8 cellular contexts compared by ENCODE assay signal in the genomic region with DNA sequence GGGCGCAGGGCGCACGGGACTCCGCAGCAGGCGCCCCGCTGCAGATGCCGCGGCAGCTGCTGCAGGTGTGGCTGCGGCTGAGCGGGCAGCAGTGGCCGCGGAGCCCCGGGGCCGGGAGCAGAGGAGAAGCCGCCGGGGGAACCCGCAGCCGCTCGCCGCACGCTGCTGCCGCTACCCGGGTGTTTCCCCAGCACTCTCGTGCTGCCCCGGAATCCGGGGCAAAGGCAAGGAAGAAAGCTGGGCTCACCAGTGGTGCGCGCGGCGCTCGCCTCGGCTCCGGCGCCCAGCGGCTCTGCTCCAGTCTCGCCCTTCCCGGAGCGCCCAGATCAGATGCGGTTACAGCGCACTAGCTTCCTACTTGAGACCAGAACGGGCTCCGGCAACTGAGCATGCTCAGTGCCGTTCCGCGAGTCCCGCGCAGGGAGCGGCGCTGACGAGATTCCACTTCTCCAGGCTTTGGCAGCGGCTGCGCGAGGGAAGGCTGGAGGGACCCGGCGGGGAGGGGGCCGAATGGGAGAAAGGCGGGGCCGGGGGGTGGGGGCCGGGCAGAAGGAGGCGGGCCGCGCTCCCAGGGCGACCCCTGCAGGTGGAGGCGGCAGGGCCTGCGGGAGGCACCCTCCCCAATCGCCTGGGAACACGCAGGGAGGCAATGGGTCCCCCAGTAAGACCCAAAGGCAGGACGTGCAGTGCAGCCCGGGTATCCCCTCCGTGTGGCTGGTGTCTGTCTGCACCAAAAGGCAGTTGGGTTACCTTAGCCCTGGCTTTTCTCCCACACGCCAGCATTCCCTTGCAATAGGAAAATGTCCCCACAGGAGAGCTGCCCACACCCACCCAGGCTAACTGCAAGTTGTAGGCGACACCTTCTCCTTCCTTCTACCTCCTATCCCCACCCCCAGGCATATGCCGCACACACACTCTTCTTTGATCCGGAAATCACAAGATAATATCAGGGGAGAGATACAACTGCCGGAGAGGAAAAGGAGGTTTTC. TPM values are rescaled to one million over a fixed set of nuclear protein-coding genes. Genes with fewer than 3 reads are reported as not detected.
DNase-seq lines count a peak whose midpoint lies in the region; ATAC-seq, FAIRE-seq and TF ChIP-seq lines count a peak whose summit lies in the region.

A gene (minus strand): TSS at position 385 of the 989 bp plus-strand sequence. CDS start 181,288 bp downstream, outside the sequence.

- no peak within 1 kb of the TSS for H3K23ac ChIP-seq in H1 (ENCODE audit: insufficient read length)

- 0 out of 2 replicates have a peak within 1 kb of the TSS, but pooled peaks have one; percentile 48 for H3K27ac ChIP-seq in H1 (ENCODE audit: low read depth, low read length)

- peak within 1 kb of the TSS; percentile 75; the same call in 1 of the 2 replicates for H2BK15ac ChIP-seq in H1 (ENCODE audit: low read length)

- H3K9me3 ChIP-seq in H1 (ENCODE audit: insufficient read depth in 2 of 2, low read depth in 1 of 2, low read length in 1 of 2), result no peaks in the 10 kb centered on the region

- H3K27me3 ChIP-seq in H1 (replicated peaks in 1 of 4; ENCODE audit: control insufficient read depth in 3 of 4, extremely low read depth in 1 of 4, insufficient read depth in 3 of 4, low read length in 3 of 4), result no peaks in the 10 kb centered on the region; a peak in 1 of 7 replicates

- TF ChIP-seq CTCF in CD14-positive monocyte (IDR thresholded peaks at IDR 0.05) (peak; percentile 71), H1 (IDR thresholded peaks at IDR 0.05; ENCODE audit: control extremely low read depth in 1 of 3, insufficient read depth in 1 of 3, low read depth in 1 of 3, low read length in 3 of 3) (peak; percentile 67 to 93 (median 70))

- H2AFZ ChIP-seq in H1 (ENCODE audit: low read length), result peak within 1 kb of the TSS; percentile 96; the same call in 1 of the 2 replicates

- peak within 1 kb of the TSS; percentile 19; the same call in 1 of the 2 replicates for H2BK12ac ChIP-seq in H1 (ENCODE audit: low read depth, low read length)

- TF ChIP-seq EP300 in H1 (IDR thresholded peaks at IDR 0.05; ENCODE audit: borderline replicate concordance in 1 of 2, low read depth in 2 of 2, low read length in 2 of 2), result no peak

- peak within 1 kb of the TSS; percentile 93 for H3K18ac ChIP-seq in H1 (ENCODE audit: extremely low read depth, low read length)

- H4K5ac ChIP-seq in H1 (ENCODE audit: insufficient read length, low read depth, low read length), result no peak within 1 kb of the TSS

- ATAC-seq in GM19043 (IDR thresholded peaks at IDR 0.05; ENCODE audit: low read depth, unreplicated experiment) (peak; percentile 52), HG03196 (IDR thresholded peaks at IDR 0.05; ENCODE audit: unreplicated experiment) (peak; percentile 43)

- H4K20me1 ChIP-seq in H1 (replicated peaks in 1 of 2; ENCODE audit: control insufficient read depth in 1 of 2, insufficient read depth in 2 of 2, low read length in 2 of 2), result peaks cover 0 to 2% of the 10 kb centered on the region in 2 experiments

- peak; percentile 76 for DNase-seq in CD14-positive monocyte (ENCODE audit: low spot score)
- peak; percentile 96 for DNase-seq in NCI-H2227 (lab: John Stamatoyannopoulos, UW; ENCODE audit: unreplicated experiment)
- DNase-seq in activated CD4-positive, alpha-beta T cell treated with anti-CD3 and anti-CD28 coated beads for 48 hours, result peak; percentile 66
- DNase-seq in H1 (ENCODE audit: low read depth in 1 of 2, low spot score in 2 of 2), result peak; percentile 94 to 95
- peak; percentile 97 to 98 for DNase-seq in lung microvascular endothelial cell (ENCODE audit: low read depth in 2 of 2)
- peak; percentile 9 for DNase-seq in stimulated activated CD8-positive, alpha-beta memory T cell treated with anti-CD3 and anti-CD28 coated beads, Interleukin-12 subunit alpha, Interleukin-12 subunit beta, amount 100 ng/mL, for 24 hours (ENCODE audit: extremely low read depth)

- peak; percentile 74 to 75 for TF ChIP-seq RAD21 in H1 (IDR thresholded peaks at IDR 0.05 in 1 of 2, conservative IDR thresholded peaks at IDR 0.05 in 1 of 2; ENCODE audit: low read depth in 2 of 2, low read length in 2 of 2)

- CTCF ChIA-PET in H1 (lab: Charles Lee; ENCODE audit: partially characterized antibody), result interaction anchor here (0.5 to 11.0 kb wide), 35 partner anchors 9 to 471 kb away, joined by 3 to 167 read pairs (median 4); a partner anchor contains a TSS

- H3K56ac ChIP-seq in H1 (replicated peaks; ENCODE audit: insufficient read length, low read depth, low read length), result no peak within 1 kb of the TSS

- H2AK5ac ChIP-seq in H1 (ENCODE audit: low read depth, low read length), result no peak within 1 kb of the TSS

- H3K27me3 Mint-ChIP-seq in CD14-positive monocyte (ENCODE audit: low read depth in 3 of 3), result peaks cover 63 to 70% (median 69%) of the 10 kb centered on the region in 3 donors

- H3K79me2 ChIP-seq in H1 (ENCODE audit: control insufficient read depth in 1 of 2, insufficient read depth in 2 of 2, low read length in 2 of 2), result peaks cover 0 to 40% of the 10 kb centered on the region in 2 experiments; a peak in 3 of 4 replicates

- H3K79me1 ChIP-seq in H1 (ENCODE audit: low read depth, low read length), result peaks cover 5% of the 10 kb centered on the region

- peaks cover 32% of the 10 kb centered on the region for H3K4me1 Mint-ChIP-seq in CD14-positive monocyte

- POLR2A ChIA-PET in H1 (lab: Charles Lee; ENCODE audit: partially characterized antibody), result interaction anchor here (0.5 to 5.6 kb wide), 18 partner anchors 9 to 304 kb away, joined by 3 to 86 read pairs (median 3); a partner anchor contains a TSS

- H3K9me3 Mint-ChIP-seq in CD14-positive monocyte, result peaks cover 0 to 10% (median 5%) of the 10 kb centered on the region in 7 donors

- no peak within 1 kb of the TSS for H3K4ac ChIP-seq in H1 (replicated peaks; ENCODE audit: insufficient read length, low read depth, low read length)

- H2BK120ac ChIP-seq in H1 (replicated peaks; ENCODE audit: low read depth, low read length), result no peak within 1 kb of the TSS

- peak within 1 kb of the TSS; percentile 77 for H4K91ac ChIP-seq in H1 (replicated peaks; ENCODE audit: insufficient read length, low read length)

- peak within 1 kb of the TSS in 3 of 7 donors; percentile 8 to 78 (median 67) for H3K27ac Mint-ChIP-seq in CD14-positive monocyte

- H3K4me3 Mint-ChIP-seq in CD14-positive monocyte, result peak within 1 kb of the TSS; percentile 94

- peak in 1 of 2 experiments; percentile 83; a peak in 2 of 3 replicates for TF ChIP-seq POLR2A in H1 (IDR thresholded peaks at IDR 0.05; ENCODE audit: control extremely low read depth in 1 of 2, low read depth in 2 of 2, low read length in 2 of 2)

- H3K4me3 ChIP-seq in H1 (ENCODE audit: extremely low read depth in 1 of 4, insufficient read depth in 2 of 4, low read depth in 3 of 4, low read length in 4 of 4), result peak within 1 kb of the TSS; percentile 55 to 88 (median 85)

- FAIRE-seq in H1 (lab: Jason Lieb, UNC), result no peak

- H3K36me3 Mint-ChIP-seq in CD14-positive monocyte, result peaks cover 0 to 10% of the 10 kb centered on the region in 2 donors

- peak within 1 kb of the TSS; percentile 96 for H2BK20ac ChIP-seq in H1 (ENCODE audit: low read length)

- peaks cover 3 to 12% (median 6%) of the 10 kb centered on the region in 4 experiments; a peak in 6 of 7 replicates for H3K4me1 ChIP-seq in H1 (replicated peaks in 1 of 4; ENCODE audit: control insufficient read depth in 3 of 4, insufficient read depth in 4 of 4, low read length in 3 of 4)

- H3K23me2 ChIP-seq in H1 (ENCODE audit: low read depth, low read length), result peaks cover 10% of the 10 kb centered on the region

- 6% methylated on average over 57 of the region's 75 CpGs; no CpG with 5 or more reads in 1 of the 2 experiments for WGBS in H1 (ENCODE audit: extremely low coverage in 1 of 2, insufficient coverage in 1 of 2, insufficient read length in 1 of 2, insufficient replicate concordance in 2 of 2, low coverage in 1 of 2, low lambda C conversion rate in 2 of 2, missing lambda C conversion rate in 1 of 2), 2 experiments

- H3K36me3 ChIP-seq in H1 (ENCODE audit: control insufficient read depth in 2 of 4, insufficient read depth in 4 of 4, low read length in 3 of 4), result no peaks in the 10 kb centered on the region

- H3K14ac ChIP-seq in H1 (ENCODE audit: insufficient read length), result no peak within 1 kb of the TSS

- H3K4me2 ChIP-seq in H1 (ENCODE audit: insufficient read depth in 1 of 2, low read depth in 2 of 2, low read length in 2 of 2), result peak within 1 kb of the TSS; percentile 92 to 94

- H2BK5ac ChIP-seq in H1 (ENCODE audit: low read depth, low read length), result peak within 1 kb of the TSS; percentile 77

- 0 out of 2 replicates have a peak within 1 kb of the TSS, but pooled peaks have one; percentile 31 for H4K8ac ChIP-seq in H1 (ENCODE audit: extremely low read depth, insufficient read depth, low read length)

- peak within 1 kb of the TSS; percentile 34 to 98 (median 74); a peak in 6 of 7 replicates for H3K9ac ChIP-seq in H1 (replicated peaks in 1 of 4; ENCODE audit: extremely low read depth in 1 of 4, low read depth in 3 of 4, low read length in 3 of 4)

- intact Hi-C loops in CD14-positive monocyte (cut with micrococcal nuclease), result loop anchor here (5.0 to 10.0 kb wide), 4 partner anchors 237 to 290 kb away; no protein-coding TSS in a partner anchor

TF ChIP-seq in H1, 55 proteins besides CTCF, POLR2A, EP300 and RAD21 (continues in another document):
- TF ChIP-seq SUZ12 (IDR thresholded peaks at IDR 0.05; ENCODE audit: low read length) (no peak), NRF1 (IDR thresholded peaks at IDR 0.05; ENCODE audit: low read depth, low read length) (peak; percentile 49), JUN (IDR thresholded peaks at IDR 0.05; ENCODE audit: low read depth, low read length) (no peak)
- TF ChIP-seq, protein P1, sequence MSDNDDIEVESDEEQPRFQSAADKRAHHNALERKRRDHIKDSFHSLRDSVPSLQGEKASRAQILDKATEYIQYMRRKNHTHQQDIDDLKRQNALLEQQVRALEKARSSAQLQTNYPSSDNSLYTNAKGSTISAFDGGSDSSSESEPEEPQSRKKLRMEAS (IDR thresholded peaks at IDR 0.05), result peak; percentile 41; the same call in 1 of the 2 replicates
- TF ChIP-seq, protein P2, sequence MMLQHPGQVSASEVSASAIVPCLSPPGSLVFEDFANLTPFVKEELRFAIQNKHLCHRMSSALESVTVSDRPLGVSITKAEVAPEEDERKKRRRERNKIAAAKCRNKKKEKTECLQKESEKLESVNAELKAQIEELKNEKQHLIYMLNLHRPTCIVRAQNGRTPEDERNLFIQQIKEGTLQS (IDR thresholded peaks at IDR 0.05; ENCODE audit: insufficient read depth, low read depth, low read length), result no peak

RNA-seq across cellular contexts. Expression of the gene that starts here (rescaled TPM):
- polyA plus RNA-seq in CD14-positive monocyte, result under 1 TPM in 1 of 2 donors, not detected in 1; 0.15 TPM
- 59.4 and 64.0 TPM in 2 replicates for total RNA-seq in H1 (2021; fragmentation: NEBNext Ultra II Directional; extraction: Animal tissue kit (Norgen Biotek cat#: 25700))
- polyA plus RNA-seq in H1 (2011; rRNA removed), result 58.7 and 63.6 TPM in 2 replicates
- 70.8 TPM for polyA plus RNA-seq in H1 (2011; cell fraction: cytosol; rRNA removed)
- 75.6 TPM for polyA plus RNA-seq in H1 (2011; cell fraction: nucleus; rRNA removed)
- polyA plus RNA-seq in H1 (2012, experiment 1 of 2), result 35.7 to 49.6 TPM (median 46.2 TPM) in 4 replicates
- polyA plus RNA-seq in H1 (2012, experiment 2 of 2), result 7.2 TPM
- 38.0 TPM for polyA plus RNA-seq in H1 (2013, experiment 1 of 2)
- polyA plus RNA-seq in H1 (2013, experiment 2 of 2), result 40.7 TPM
- polyA minus RNA-seq in H1 (2011; rRNA and poly(A)+ RNA removed), result 151 and 163 TPM in 2 replicates
- polyA minus RNA-seq in H1 (2011; cell fraction: cytosol; rRNA and poly(A)+ RNA removed), result 47.0 TPM
- polyA minus RNA-seq in H1 (2011; cell fraction: nucleus; rRNA and poly(A)+ RNA removed), result 91.3 TPM
- 18.5 and 24.4 TPM in 2 replicates for total RNA-seq in lung microvascular endothelial cell

Comparison
In these comparisons a context has a peak if more than half of its experiments do, and no peak if none do; other contexts are left out.
1. Peak in every context shown above with its lines: DNase-seq, ATAC-seq, H3K4me3 ChIP-seq and H3K27ac ChIP-seq.
2. RNA of the gene that starts here (polyA plus RNA-seq): 7.2 to 75.6 TPM in H1; 0.15 TPM in CD14-positive monocyte; every median in the first group is over 4 times any median in the second.
3. Peak in DNase-seq in CD14-positive monocyte; RNA of the gene not detected or under 1 TPM.
4. DNase-seq: peak in every context shown above with its lines; median percentile 98 in lung microvascular endothelial cell; 96 in NCI-H2227; 94 in H1; 76 in CD14-positive monocyte; 66 in activated CD4-positive, alpha-beta T cell treated with anti-CD3 and anti-CD28 coated beads for 48 hours; 9 in stimulated activated CD8-positive, alpha-beta memory T cell treated with anti-CD3 and anti-CD28 coated beads, Interleukin-12 subunit alpha, Interleukin-12 subunit beta, amount 100 ng/mL, for 24 hours.